ENCODE assay signal across 8 cellular contexts in genomic region chr14:103879570-103880333, GRCh38. TPM values are rescaled to one million over a fixed set of nuclear protein-coding genes. Genes with fewer than 3 reads are reported as not detected.
A peak's percentile ranks its signal among the peaks of the same experiment; 100 is the strongest.
DNase-seq lines count a peak whose midpoint lies in the region; ATAC-seq and TF ChIP-seq lines count a peak whose summit lies in the region.

No MANE protein-coding gene starts in this region.

- peaks cover 35% of the 10 kb centered on the region for H3K4me1 ChIP-seq in suprapubic skin

- peak overlapping the region; percentile 63 to 77 (median 67) for H3K4me3 Mint-ChIP-seq in immature natural killer cell

- peaks cover 5 to 22% of the 10 kb centered on the region in 2 donors for H3K4me1 Mint-ChIP-seq in immature natural killer cell

- H3K36me3 Mint-ChIP-seq in activated naive CD4-positive, alpha-beta T cell treated with anti-CD3 and anti-CD28 coated beads, Interleukin-2, amount 50 U/mL, for 72 hours = no peaks in the 10 kb centered on the region
- no peaks in the 10 kb centered on the region for H3K36me3 Mint-ChIP-seq in immature natural killer cell

- no peak for TF ChIP-seq EP300 in suprapubic skin (IDR thresholded peaks at IDR 0.05)

- H3K27ac Mint-ChIP-seq in activated naive CD4-positive, alpha-beta T cell treated with anti-CD3 and anti-CD28 coated beads, Interleukin-2, amount 50 U/mL, for 72 hours = peak overlapping the region in 1 of 2 donors; percentile 54
- no peak overlapping the region for H3K27ac Mint-ChIP-seq in immature natural killer cell

- H3K9me3 Mint-ChIP-seq in activated naive CD4-positive, alpha-beta T cell treated with anti-CD3 and anti-CD28 coated beads, Interleukin-2, amount 50 U/mL, for 72 hours = peaks cover 3 to 7% of the 10 kb centered on the region in 2 donors
- no peaks in the 10 kb centered on the region for H3K9me3 Mint-ChIP-seq in immature natural killer cell

- TF ChIP-seq POLR2A in suprapubic skin (IDR thresholded peaks at IDR 0.05) = no peak

- TF ChIP-seq CTCF in suprapubic skin (IDR thresholded peaks at IDR 0.05) = no peak
- no peak for TF ChIP-seq CTCF in GM20000 (IDR thresholded peaks at IDR 0.05; ENCODE audit: extremely low read depth, missing control alignments)

- H3K9me3 ChIP-seq in suprapubic skin = no peaks in the 10 kb centered on the region

- H3K36me3 ChIP-seq in suprapubic skin = no peaks in the 10 kb centered on the region

- H3K4me3 ChIP-seq in suprapubic skin = peak overlapping the region; percentile 23

- ATAC-seq in activated naive CD4-positive, alpha-beta T cell treated with anti-CD3 and anti-CD28 coated beads, Interleukin-2, amount 50 U/mL, for 72 hours = peak; percentile 28 to 74

- H3K27ac ChIP-seq in suprapubic skin = peak overlapping the region; percentile 68

- peaks cover 2 to 9% (median 3%) of the 10 kb centered on the region in 3 donors for H3K27me3 Mint-ChIP-seq in immature natural killer cell (ENCODE audit: low read depth in 3 of 3)

- H3K27me3 ChIP-seq in suprapubic skin = no peaks in the 10 kb centered on the region

- WGBS in suprapubic skin = 41% methylated on average over 19 of the region's 34 CpGs

- DNase-seq in NCI-H1092 treated with DMSO at 0.1 percent for 48 hours (lab: John Stamatoyannopoulos, UW) (peak; percentile 22), NCI-H1092 (lab: John Stamatoyannopoulos, UW) (no peak), immature natural killer cell (no peak), suprapubic skin (ENCODE audit: low spot score in 2 of 2) (peak in 1 of 2 donors; percentile 64), NCI-H748 treated with DMSO at 0.1 percent for 48 hours (lab: John Stamatoyannopoulos, UW) (no peak), AML-193 (lab: John Stamatoyannopoulos, UW) (no peak), GM20000 (ENCODE audit: low spot score) (no peak)
- peak in 1 of 2 donors; percentile 17 for DNase-seq in activated naive CD4-positive, alpha-beta T cell treated with anti-CD3 and anti-CD28 coated beads, Interleukin-2, amount 50 U/mL, for 72 hours (ENCODE audit: low spot score in 2 of 2)

RNA-seq across cellular contexts. Expression of gene PPP1R13B, which starts 32.4 kb away (rescaled TPM):
- total RNA-seq in activated naive CD4-positive, alpha-beta T cell treated with anti-CD3 and anti-CD28 coated beads, Interleukin-2, amount 50 U/mL, for 72 hours = 10 to 100 TPM; 11.7 to 12.1 TPM
- polyA plus RNA-seq in immature natural killer cell = 1 to 10 TPM in 2 of 3 donors, under 1 TPM in 1; 0.85 to 6.7 (median 4.1) TPM
- total RNA-seq in suprapubic skin = 10 to 100 TPM; 21.7 to 51.6 (median 36.4) TPM

RNA-seq across cellular contexts. Expression of gene TDRD9, which starts 48.5 kb away (rescaled TPM):
- total RNA-seq in activated naive CD4-positive, alpha-beta T cell treated with anti-CD3 and anti-CD28 coated beads, Interleukin-2, amount 50 U/mL, for 72 hours = under 1 TPM; 0.10 to 0.68 TPM
- 1 to 10 TPM; 1.2 to 2.8 (median 1.2) TPM for polyA plus RNA-seq in immature natural killer cell
- total RNA-seq in suprapubic skin = 1 to 10 TPM in 2 of 4 donors, not detected in 2; 1.0 to 1.7 TPM
